ENCODE assay signal across 8 cellular contexts in the genomic region with DNA sequence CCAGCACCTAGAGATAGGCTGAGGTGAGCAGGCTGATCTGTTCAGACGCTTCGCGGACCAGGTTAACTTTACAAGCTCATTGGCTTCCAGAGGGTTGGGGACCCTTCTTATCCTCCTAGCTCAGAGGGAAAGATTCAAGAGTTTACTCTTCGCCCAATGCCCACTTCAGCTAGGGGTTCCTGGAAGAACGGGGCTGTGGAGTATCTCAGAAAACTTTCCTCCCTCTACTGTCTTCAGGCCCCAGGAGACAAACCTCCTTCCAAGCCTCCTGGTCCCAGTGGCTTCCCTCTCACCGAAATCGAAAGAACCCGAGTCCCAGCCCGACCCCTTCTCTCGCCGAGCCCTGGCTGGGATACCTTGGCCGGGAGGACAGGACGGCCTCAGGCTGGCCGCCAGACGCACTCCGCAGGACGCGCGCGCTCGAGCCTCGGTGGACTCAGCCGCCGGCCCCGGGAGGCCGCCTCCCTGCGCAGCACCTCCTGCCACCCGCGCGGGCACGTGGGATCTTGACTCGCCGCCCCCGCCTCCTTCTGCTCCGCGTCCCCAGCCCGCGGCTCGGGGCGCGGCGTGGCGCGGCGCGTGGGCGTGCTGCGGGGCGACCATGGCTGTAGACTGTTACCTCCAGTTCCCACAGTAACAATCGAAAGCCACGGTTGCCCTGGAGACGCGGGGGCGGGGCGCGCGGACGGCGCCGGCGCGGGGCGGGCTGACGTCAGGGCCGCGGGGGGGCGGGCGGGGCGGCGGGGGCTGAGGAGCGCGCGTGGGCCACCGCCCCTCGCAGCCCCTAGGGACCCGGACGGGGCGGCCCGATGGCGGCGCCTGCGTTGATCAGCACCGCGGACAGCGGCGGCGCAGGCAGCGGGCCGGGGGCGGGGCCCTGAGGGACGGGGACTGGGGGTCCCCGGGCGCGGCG. TPM values are rescaled to one million over a fixed set of nuclear protein-coding genes. Genes with fewer than 3 reads are reported as not detected.
DNase-seq lines count a peak whose midpoint lies in the region; ATAC-seq and TF ChIP-seq lines count a peak whose summit lies in the region.

No MANE protein-coding gene starts in this region.

- no peak for TF ChIP-seq POLR2A in HCT116 (IDR thresholded peaks at IDR 0.05; ENCODE audit: borderline replicate concordance, extremely low read depth, insufficient read depth, insufficient read length)

- no peak overlapping the region for H2AFZ ChIP-seq in HCT116 (ENCODE audit: low read depth, low read length, poor library complexity, severe bottlenecking)

- H3K9me3 ChIP-seq in HCT116 (ENCODE audit: control insufficient read depth in 1 of 2, insufficient read depth in 1 of 2, low read depth in 1 of 2, low read length in 2 of 2) = no peaks in the 10 kb centered on the region

- peak; percentile 71 for ATAC-seq in HCT116

- peak overlapping the region; percentile 87 for H3K9ac ChIP-seq in HCT116 (ENCODE audit: low read length)

- CTCF ChIA-PET in HCT116 (lab: Charles Lee) = interaction anchor here (0.7 to 1.0 kb wide), 3 partner anchors 9 to 400 kb away, joined by 4 to 5 read pairs (median 5); partner anchors contain the start of gene RILP

- peak overlapping the region; percentile 69 to 74 for H3K4me3 ChIP-seq in HCT116 (replicated peaks in 1 of 2; ENCODE audit: low read depth in 1 of 2, low read length in 2 of 2)

- no peak for TF ChIP-seq CTCF in HCT116 (IDR thresholded peaks at IDR 0.05 in 2 of 3, conservative IDR thresholded peaks at IDR 0.05 in 1 of 3; ENCODE audit: borderline replicate concordance in 1 of 3, insufficient read depth in 1 of 3, low read depth in 2 of 3, low read length in 2 of 3)

- no peaks in the 10 kb centered on the region; the same call in 1 of the 2 replicates for H3K79me2 ChIP-seq in HCT116 (ENCODE audit: insufficient read depth, low read length)

- H3K27ac ChIP-seq in HCT116 (ENCODE audit: low read depth, low read length) = peak overlapping the region; percentile 46; the same call in 1 of the 2 replicates

- DNase-seq in GM03348 (ENCODE audit: low spot score) (peak; percentile 96), HCT116 (ENCODE audit: low read depth, low spot score) (no peak), NCI-H1048 (lab: John Stamatoyannopoulos, UW) (peak; percentile 61), cerebellar cortex (ENCODE audit: low spot score) (peak; percentile 64), kidney glomerular epithelial cell (lab: John Stamatoyannopoulos, UW) (peak; percentile 31), cerebellar nuclear complex (lab: John Stamatoyannopoulos, UW) (no peak)
- peak; percentile 90 for DNase-seq in activated CD4-positive, CD25-positive, alpha-beta regulatory T cell treated with anti-CD3 and anti-CD28 coated beads, Interleukin-2, amount 50 U/mL, for 72 hours
- peak; percentile 82 to 86 (median 84) for DNase-seq in stimulated activated CD4-positive, alpha-beta T cell treated with anti-CD3 and anti-CD28 coated beads, Interleukin-1b, Interleukin-23, amount 100 ng/mL, for 24 hours (ENCODE audit: low read depth in 4 of 4, low spot score in 1 of 4)

- RAD21 ChIA-PET in HCT116 (lab: Charles Lee; ENCODE audit: low non-redundant PET in 1 of 2, low total read pairs in 2 of 2, uncharacterized antibody in 2 of 2, unreplicated experiment in 2 of 2) = interaction anchor here in 1 of 2 experiments (0.5 kb wide), 1 partner anchor 700 kb away, joined by 5 read pairs; no protein-coding TSS in a partner anchor

- TF ChIP-seq RAD21 in HCT116 (IDR thresholded peaks at IDR 0.05; ENCODE audit: low read depth) = no peak

- no TSS peak for BruUV-seq in HCT116 (replicated peaks; lab: Mats Ljungman, UMichigan)

- POLR2A ChIA-PET in HCT116 (lab: Charles Lee) = no interaction called here

- no peaks in the 10 kb centered on the region for H3K36me3 ChIP-seq in HCT116 (ENCODE audit: control insufficient read depth in 1 of 2, insufficient read depth in 2 of 2, low read length in 2 of 2)

- no peaks in the 10 kb centered on the region for H4K20me1 ChIP-seq in HCT116 (ENCODE audit: insufficient read depth)

- H3K4me2 ChIP-seq in HCT116 (ENCODE audit: low read length) = peak overlapping the region; percentile 97

- intact Hi-C loops in HCT116 (cut with micrococcal nuclease) = no loop called here

- peaks cover 10 to 31% of the 10 kb centered on the region in 2 experiments for H3K4me1 ChIP-seq in HCT116 (ENCODE audit: control insufficient read depth in 1 of 2, insufficient read depth in 2 of 2, low read length in 2 of 2)

- H3K9me2 ChIP-seq in HCT116 (ENCODE audit: insufficient read depth) = no peaks in the 10 kb centered on the region

- no peaks in the 10 kb centered on the region for H3K27me3 ChIP-seq in HCT116 (ENCODE audit: insufficient read depth, low read length)

TF ChIP-seq in HCT116, 20 proteins besides CTCF, POLR2A, EP300 and RAD21:
- no peak for TF ChIP-seq EZH2 (IDR thresholded peaks at IDR 0.05)
- TF ChIP-seq CBX3 (IDR thresholded peaks at IDR 0.05; ENCODE audit: low read depth) = no peak; the same call in 1 of the 2 replicates
- TF ChIP-seq ZBTB33 (IDR thresholded peaks at IDR 0.05; ENCODE audit: extremely low read depth, insufficient replicate concordance, low read length) = no peak
- peak; percentile 57 for TF ChIP-seq MAX (IDR thresholded peaks at IDR 0.05)
- no peak for TF ChIP-seq YY1 (IDR thresholded peaks at IDR 0.05; ENCODE audit: extremely low read depth, insufficient replicate concordance, low read depth, low read length)
- peak; percentile 53 for TF ChIP-seq ZFX (IDR thresholded peaks at IDR 0.05)
- TF ChIP-seq SIN3A (IDR thresholded peaks at IDR 0.05; ENCODE audit: low read depth) = peak; percentile 73; the same call in 1 of the 2 replicates
- no peak for TF ChIP-seq ZNF274 (IDR thresholded peaks at IDR 0.05; ENCODE audit: low read depth, low read length)
- TF ChIP-seq SP1 (IDR thresholded peaks at IDR 0.05; ENCODE audit: low read depth) = no peak
- 0 out of 2 replicates have a peak, but pooled peaks have one; percentile 32 for TF ChIP-seq POLR2AphosphoS5 (IDR thresholded peaks at IDR 0.05; ENCODE audit: low read depth, low read length)
- TF ChIP-seq FOSL1 (IDR thresholded peaks at IDR 0.05; ENCODE audit: low read depth) = no peak
- no peak for TF ChIP-seq TCF7L2 (IDR thresholded peaks at IDR 0.05; ENCODE audit: borderline replicate concordance, extremely low read depth, insufficient read depth, insufficient read length)
- TF ChIP-seq CEBPB (IDR thresholded peaks at IDR 0.05; ENCODE audit: low read depth) = no peak
- no peak for TF ChIP-seq EZH2phosphoT487 (IDR thresholded peaks at IDR 0.05; ENCODE audit: borderline replicate concordance)
- TF ChIP-seq ELF1 (IDR thresholded peaks at IDR 0.05; ENCODE audit: borderline replicate concordance, low read depth) = no peak
- TF ChIP-seq EGR1 (IDR thresholded peaks at IDR 0.05; ENCODE audit: low read depth) = peak; percentile 93
TF ChIP-seq in HCT116: peak in this region for 5.

RNA-seq across cellular contexts. Expression of gene HIC1, which starts 5.3 kb away (rescaled TPM):
- 0.64 TPM for total RNA-seq in HCT116 (2021; ENCODE audit: unreplicated experiment)
- 0.21 and 0.52 TPM in 2 replicates for polyA plus RNA-seq in HCT116 (2012)

RNA-seq across cellular contexts. Expression of gene OVCA2, which starts 7.8 kb away (rescaled TPM):
- total RNA-seq in HCT116 (2021; ENCODE audit: unreplicated experiment) = 27.3 TPM
- 20.7 and 32.4 TPM in 2 replicates for polyA plus RNA-seq in HCT116 (2012)

RNA-seq across cellular contexts. Expression of gene DPH1, which starts 19.6 kb away (rescaled TPM):
- 47.2 TPM for total RNA-seq in HCT116 (2021; ENCODE audit: unreplicated experiment)
- polyA plus RNA-seq in HCT116 (2012) = 32.3 and 37.2 TPM in 2 replicates

RNA-seq across cellular contexts. Expression of gene RTN4RL1, which starts 24.5 kb away (rescaled TPM):
- total RNA-seq in HCT116 (2021; ENCODE audit: unreplicated experiment) = 3.7 TPM
- polyA plus RNA-seq in HCT116 (2012) = 1.5 and 1.7 TPM in 2 replicates

Comparison
In these comparisons a context has a peak if more than half of its experiments do, and no peak if none do; other contexts are left out.
1. DNase-seq: peak in GM03348 (single experiment), NCI-H1048 (single experiment), activated CD4-positive, CD25-positive, alpha-beta regulatory T cell treated with anti-CD3 and anti-CD28 coated beads, Interleukin-2, amount 50 U/mL, for 72 hours (single experiment), cerebellar cortex (single experiment), kidney glomerular epithelial cell (single experiment) and stimulated activated CD4-positive, alpha-beta T cell treated with anti-CD3 and anti-CD28 coated beads, Interleukin-1b, Interleukin-23, amount 100 ng/mL, for 24 hours (4 of 4); none in HCT116 (single experiment) and cerebellar nuclear complex (0 of 2).